9 cellular contexts compared by ENCODE assay signal in the genomic region with DNA sequence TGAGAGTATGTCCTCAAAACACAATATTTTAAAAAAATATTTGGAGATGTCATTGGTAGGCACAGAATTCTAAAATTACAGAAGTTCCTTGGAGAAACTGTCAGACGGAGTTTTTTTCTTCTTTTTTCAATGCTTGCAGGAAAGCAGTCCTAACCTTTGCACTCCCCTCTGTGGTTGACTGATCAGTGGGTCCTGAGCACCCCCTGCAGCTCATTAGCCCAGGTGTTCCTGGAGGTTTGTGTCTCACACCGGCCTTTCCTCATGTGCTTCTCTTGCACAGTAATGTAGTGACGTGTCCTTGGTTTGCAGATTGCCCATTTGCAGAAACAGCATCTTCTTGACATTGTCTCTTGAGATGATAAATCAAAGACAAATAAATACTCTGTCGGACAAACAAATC.
DNase-seq lines count a peak whose midpoint lies in the region; ATAC-seq and TF ChIP-seq lines count a peak whose summit lies in the region.
"Had no signal": no experiment of that assay in that cellular context is flagged by ENCODE, and none has a peak within 500 bp of the region (broad histone marks: within the 10 kb centered on the region; RNA-seq: fewer than 3 reads in every experiment).

No MANE protein-coding gene starts in this region.

- no peak overlapping the region for H3K4me2 ChIP-seq in DOHH2 (ENCODE audit: low read length)
- no peak overlapping the region for H3K4me2 ChIP-seq in OCI-LY1 (ENCODE audit: low read length)

- no peaks in the 10 kb centered on the region for H3F3A ChIP-seq in DOHH2 (ENCODE audit: control insufficient read depth, insufficient read depth)
- H3F3A ChIP-seq in OCI-LY1 (ENCODE audit: insufficient read depth, low read length) = no peaks in the 10 kb centered on the region

- peaks cover 7% of the 10 kb centered on the region for H3K27me3 Mint-ChIP-seq in activated T-helper 2 cell treated with anti-CD3 and anti-CD28 coated beads, Interferon-gamma antibody, Interleukin-2, Interleukin-4, amounts not matched to agents 10 μg/mL and 5 μg/mL and 100 μg/mL, durations not matched to agents 14 hours and 24 hours and 36 hours (ENCODE audit: low read depth)
- no peaks in the 10 kb centered on the region for H3K27me3 Mint-ChIP-seq in HFFc6 (ENCODE audit: insufficient read depth)

- TF ChIP-seq CTCF in DOHH2 (IDR thresholded peaks at IDR 0.05; ENCODE audit: low read depth, low read length, poor library complexity, severe bottlenecking) (peak; percentile 57), OCI-LY1 (IDR thresholded peaks at IDR 0.05; ENCODE audit: low read length) (peak; percentile 75), HFFc6 (IDR thresholded peaks at IDR 0.05) (no peak)

- H3K4me3 Mint-ChIP-seq in activated T-helper 2 cell treated with anti-CD3 and anti-CD28 coated beads, Interferon-gamma antibody, Interleukin-2, Interleukin-4, amounts not matched to agents 10 μg/mL and 5 μg/mL and 100 μg/mL, durations not matched to agents 14 hours and 24 hours and 36 hours (ENCODE audit: low read depth) = no peak overlapping the region
- H3K4me3 Mint-ChIP-seq in HFFc6 = no peak overlapping the region

- H3K79me2 ChIP-seq in DOHH2 (ENCODE audit: control insufficient read depth, low read length) (no peaks in the 10 kb centered on the region), OCI-LY1 (ENCODE audit: insufficient read depth, low read length) (no peaks in the 10 kb centered on the region)

- H2AFZ ChIP-seq in OCI-LY1 (ENCODE audit: low read length) = no peak overlapping the region

- ATAC-seq in GM21381 (IDR thresholded peaks at IDR 0.05; ENCODE audit: unreplicated experiment) = no peak
- ATAC-seq in GM21515 (IDR thresholded peaks at IDR 0.05; ENCODE audit: unreplicated experiment) = no peak

- H3K36me3 Mint-ChIP-seq in activated T-helper 2 cell treated with anti-CD3 and anti-CD28 coated beads, Interferon-gamma antibody, Interleukin-2, Interleukin-4, amounts not matched to agents 10 μg/mL and 5 μg/mL and 100 μg/mL, durations not matched to agents 14 hours and 24 hours and 36 hours (ENCODE audit: low read depth) = no peaks in the 10 kb centered on the region
- no peaks in the 10 kb centered on the region for H3K36me3 Mint-ChIP-seq in HFFc6 (ENCODE audit: low read depth)

- intact Hi-C loops in activated T-helper 2 cell treated with anti-CD3 and anti-CD28 coated beads, Interferon-gamma antibody, Interleukin-2, Interleukin-4, amounts not matched to agents 10 μg/mL and 5 μg/mL and 100 μg/mL, durations not matched to agents 14 hours and 24 hours and 36 hours (cut with micrococcal nuclease) = no loop called here

- H3K4me1 Mint-ChIP-seq in activated T-helper 2 cell treated with anti-CD3 and anti-CD28 coated beads, Interferon-gamma antibody, Interleukin-2, Interleukin-4, amounts not matched to agents 10 μg/mL and 5 μg/mL and 100 μg/mL, durations not matched to agents 14 hours and 24 hours and 36 hours (ENCODE audit: low read depth) = peaks cover 2% of the 10 kb centered on the region
- H3K4me1 Mint-ChIP-seq in HFFc6 (ENCODE audit: low read depth) = no peaks in the 10 kb centered on the region

- no peaks in the 10 kb centered on the region for H3K9me2 ChIP-seq in DOHH2 (replicated peaks; ENCODE audit: control insufficient read depth, low read length)
- no peaks in the 10 kb centered on the region for H3K9me2 ChIP-seq in OCI-LY1 (ENCODE audit: low read depth, low read length)

- H3K27ac ChIP-seq in DOHH2 (ENCODE audit: low read depth, low read length) (no peak overlapping the region), OCI-LY1 (ENCODE audit: low read depth, low read length, poor library complexity, severe bottlenecking) (no peak overlapping the region)
- H3K27ac ChIP-seq: upper lobe of left lung had no signal

- H4K20me1 ChIP-seq in DOHH2 (ENCODE audit: control insufficient read depth, insufficient read depth, low read depth, low read length) = no peaks in the 10 kb centered on the region
- H4K20me1 ChIP-seq in OCI-LY1 (ENCODE audit: insufficient read depth, low read length) = no peaks in the 10 kb centered on the region

- peak; percentile 26 for DNase-seq in activated T-helper 2 cell treated with anti-CD3 and anti-CD28 coated beads, Interferon-gamma antibody, Interleukin-2, Interleukin-4, amounts not matched to agents 10 μg/mL and 5 μg/mL and 100 μg/mL, durations not matched to agents 14 hours and 24 hours and 36 hours (ENCODE audit: low spot score)
- peak; percentile 34 to 46 (median 41) for DNase-seq in stimulated activated CD4-positive, alpha-beta T cell treated with anti-CD3 and anti-CD28 coated beads, Interleukin-1b, Interleukin-23, amount 100 ng/mL, for 24 hours (ENCODE audit: low read depth in 4 of 4, low spot score in 1 of 4)
- DNase-seq in HFFc6 (no peak), ecto neural progenitor cell (ENCODE audit: low spot score) (no peak)

- H3K27ac Mint-ChIP-seq in activated T-helper 2 cell treated with anti-CD3 and anti-CD28 coated beads, Interferon-gamma antibody, Interleukin-2, Interleukin-4, amounts not matched to agents 10 μg/mL and 5 μg/mL and 100 μg/mL, durations not matched to agents 14 hours and 24 hours and 36 hours = no peak overlapping the region
- H3K27ac Mint-ChIP-seq in HFFc6 = no peak overlapping the region

- H3K9me3 ChIP-seq in DOHH2 (ENCODE audit: control insufficient read depth, insufficient read depth, low read length) (no peaks in the 10 kb centered on the region), OCI-LY1 (ENCODE audit: low read length) (no peaks in the 10 kb centered on the region)
- H3K9me3 ChIP-seq: upper lobe of left lung had no signal

- H3K9ac ChIP-seq in OCI-LY1 (ENCODE audit: low read length) = no peak overlapping the region

- H3K36me3 ChIP-seq in DOHH2 (ENCODE audit: control insufficient read depth, low read length) (no peaks in the 10 kb centered on the region), OCI-LY1 (ENCODE audit: insufficient read depth, low read length) (no peaks in the 10 kb centered on the region)
- H3K36me3 ChIP-seq: upper lobe of left lung had no signal

- H3K27me3 ChIP-seq in DOHH2 (ENCODE audit: control insufficient read depth, low read length) (no peaks in the 10 kb centered on the region), OCI-LY1 (ENCODE audit: insufficient read depth, low read length) (no peaks in the 10 kb centered on the region)
- H3K27me3 ChIP-seq: upper lobe of left lung had no signal

- no peaks in the 10 kb centered on the region for H3K4me1 ChIP-seq in DOHH2 (ENCODE audit: control insufficient read depth, low read length)
- no peaks in the 10 kb centered on the region for H3K4me1 ChIP-seq in OCI-LY1 (ENCODE audit: insufficient read depth, low read length, severe bottlenecking)
- H3K4me1 ChIP-seq: upper lobe of left lung had no signal

- H3K4me3 ChIP-seq in DOHH2 (ENCODE audit: low read length) (no peak overlapping the region), OCI-LY1 (ENCODE audit: low read depth, low read length, poor library complexity, severe bottlenecking) (no peak overlapping the region)
- H3K4me3 ChIP-seq: upper lobe of left lung had no signal

- H3K9me3 Mint-ChIP-seq in activated T-helper 2 cell treated with anti-CD3 and anti-CD28 coated beads, Interferon-gamma antibody, Interleukin-2, Interleukin-4, amounts not matched to agents 10 μg/mL and 5 μg/mL and 100 μg/mL, durations not matched to agents 14 hours and 24 hours and 36 hours = no peaks in the 10 kb centered on the region
- peaks cover 36% of the 10 kb centered on the region for H3K9me3 Mint-ChIP-seq in HFFc6

Comparison
In these comparisons a context has a peak if more than half of its experiments do, and no peak if none do; other contexts are left out.
1. DNase-seq: peak in activated T-helper 2 cell treated with anti-CD3 and anti-CD28 coated beads, Interferon-gamma antibody, Interleukin-2, Interleukin-4, amounts not matched to agents 10 μg/mL and 5 μg/mL and 100 μg/mL, durations not matched to agents 14 hours and 24 hours and 36 hours (single experiment) and stimulated activated CD4-positive, alpha-beta T cell treated with anti-CD3 and anti-CD28 coated beads, Interleukin-1b, Interleukin-23, amount 100 ng/mL, for 24 hours (4 of 4); none in HFFc6 (single experiment) and ecto neural progenitor cell (single experiment).